18 cellular contexts compared by ENCODE assay signal in genomic region chr14:99216191-99216590, GRCh38. TPM values are rescaled to one million over a fixed set of nuclear protein-coding genes. Genes with fewer than 3 reads are reported as not detected.
DNase-seq lines count a peak whose midpoint lies in the region; ATAC-seq and TF ChIP-seq lines count a peak whose summit lies in the region.
"Had no signal": no experiment of that assay in that cellular context is flagged by ENCODE, and none has a peak within 500 bp of the region (broad histone marks: within the 10 kb centered on the region; RNA-seq: fewer than 3 reads in every experiment).

No MANE protein-coding gene starts in this region.

- H3K4me3 Mint-ChIP-seq in natural killer cell: no peak overlapping the region
- no peak overlapping the region for H3K4me3 Mint-ChIP-seq in natural killer cell treated with Interleukin-12 subunit alpha and Interleukin-12 subunit beta and Interleukin-15 and Interleukin-18, amount 100 ng/mL, for 72 hours
- H3K4me3 Mint-ChIP-seq in WTC11: no peak overlapping the region
- no peak overlapping the region for H3K4me3 Mint-ChIP-seq in chondrocyte (ENCODE audit: unreplicated experiment)
- no peak overlapping the region for H3K4me3 Mint-ChIP-seq in Calu3 (ENCODE audit: low read depth, unreplicated experiment)
- H3K4me3 Mint-ChIP-seq: activated B cell treated with CpG ODN at 0.5 μM for 24 hours had no signal

- POLR2A ChIA-PET in WTC11 (lab: Charles Lee): interaction anchor here (1.8 kb wide), 1 partner anchor 8 kb away, joined by 5 read pairs; no protein-coding TSS in a partner anchor

- H3K4me1 Mint-ChIP-seq in natural killer cell (peaks cover 68 to 76% of the 10 kb centered on the region in 2 donors), WTC11 (peaks cover 30% of the 10 kb centered on the region), chondrocyte (ENCODE audit: low read depth) (peaks cover 33% of the 10 kb centered on the region), Calu3 (ENCODE audit: low read depth, unreplicated experiment) (no peaks in the 10 kb centered on the region)
- peaks cover 53 to 55% of the 10 kb centered on the region in 2 donors for H3K4me1 Mint-ChIP-seq in natural killer cell treated with Interleukin-12 subunit alpha and Interleukin-12 subunit beta and Interleukin-15 and Interleukin-18, amount 100 ng/mL, for 72 hours (ENCODE audit: low read depth in 2 of 2)
- H3K4me1 Mint-ChIP-seq: activated B cell treated with CpG ODN at 0.5 μM for 24 hours had no signal

- H3K27ac ChIP-seq in suprapubic skin: no peak overlapping the region
- H3K27ac ChIP-seq: adrenal gland had no signal

- no peak for TF ChIP-seq POLR2A in suprapubic skin (IDR thresholded peaks at IDR 0.05)

- H3K27ac Mint-ChIP-seq in natural killer cell: peak overlapping the region; percentile 48 to 53
- H3K27ac Mint-ChIP-seq in natural killer cell treated with Interleukin-12 subunit alpha and Interleukin-12 subunit beta and Interleukin-15 and Interleukin-18, amount 100 ng/mL, for 72 hours: peak overlapping the region in 1 of 2 donors; percentile 53
- peak overlapping the region; percentile 80 for H3K27ac Mint-ChIP-seq in WTC11
- no peak overlapping the region for H3K27ac Mint-ChIP-seq in chondrocyte (ENCODE audit: unreplicated experiment)
- H3K27ac Mint-ChIP-seq in Calu3 (ENCODE audit: unreplicated experiment): no peak overlapping the region
- H3K27ac Mint-ChIP-seq: activated B cell treated with CpG ODN at 0.5 μM for 24 hours had no signal

- CTCF ChIA-PET in WTC11 (lab: Charles Lee) (interaction anchor here (1.2 kb wide), 1 partner anchor 9 kb away, joined by 4 read pairs; no protein-coding TSS in a partner anchor), Calu3 (lab: Charles Lee) (no interaction called here)

- DNase-seq in natural killer cell (no peak), WTC11 (ENCODE audit: low spot score) (no peak), chondrocyte (ENCODE audit: low spot score) (peak; percentile 68), suprapubic skin (ENCODE audit: low spot score in 2 of 2) (no peak), Calu3 (no peak), DMS 273 (lab: John Stamatoyannopoulos, UW; ENCODE audit: unreplicated experiment) (no peak)
- DNase-seq in natural killer cell treated with Interleukin-12 subunit alpha and Interleukin-12 subunit beta and Interleukin-15 and Interleukin-18, amount 100 ng/mL, for 72 hours (ENCODE audit: low spot score): no peak
- DNase-seq: activated B cell treated with CpG ODN at 0.5 μM for 24 hours; activated CD8-positive, alpha-beta memory T cell treated with anti-CD3 and anti-CD28 coated beads, Interleukin-2, amount 50 U/mL, for 4 hours; adrenal gland; central memory CD4-positive, alpha-beta T cell; esophagus squamous epithelium; HFFc6; NCI-H1417; NCI-H526; retina; Right ventricle myocardium superior; thyroid gland had no signal

- no TSS peak for BruUV-seq in Calu3 (replicated peaks; lab: Mats Ljungman, UMichigan)

- H3K9me3 ChIP-seq in suprapubic skin: no peaks in the 10 kb centered on the region
- H3K9me3 ChIP-seq: adrenal gland, esophagus squamous epithelium, thyroid gland had no signal

- H3K27me3 ChIP-seq in suprapubic skin: no peaks in the 10 kb centered on the region
- H3K27me3 ChIP-seq: adrenal gland, esophagus squamous epithelium, thyroid gland had no signal

- WGBS in suprapubic skin: 74% methylated on average over 10 of the region's 10 CpGs

- no peak for TF ChIP-seq EP300 in suprapubic skin (IDR thresholded peaks at IDR 0.05)

- no peaks in the 10 kb centered on the region for H3K36me3 ChIP-seq in suprapubic skin
- H3K36me3 ChIP-seq: adrenal gland, esophagus squamous epithelium, thyroid gland had no signal

- no peaks in the 10 kb centered on the region for H3K9me3 Mint-ChIP-seq in natural killer cell
- H3K9me3 Mint-ChIP-seq in natural killer cell treated with Interleukin-12 subunit alpha and Interleukin-12 subunit beta and Interleukin-15 and Interleukin-18, amount 100 ng/mL, for 72 hours: no peaks in the 10 kb centered on the region
- no peaks in the 10 kb centered on the region for H3K9me3 Mint-ChIP-seq in WTC11
- H3K9me3 Mint-ChIP-seq in chondrocyte (ENCODE audit: low read depth): no peaks in the 10 kb centered on the region
- H3K9me3 Mint-ChIP-seq in Calu3 (ENCODE audit: low read depth, unreplicated experiment): no peaks in the 10 kb centered on the region
- H3K9me3 Mint-ChIP-seq: activated B cell treated with CpG ODN at 0.5 μM for 24 hours had no signal

- ATAC-seq in natural killer cell (no peak), WTC11 (no peak)
- no peak for ATAC-seq in natural killer cell treated with Interleukin-12 subunit alpha and Interleukin-12 subunit beta and Interleukin-15 and Interleukin-18, amount 100 ng/mL, for 72 hours

- intact Hi-C loops in natural killer cell (cut with micrococcal nuclease) (no loop called here), Calu3 (cut with micrococcal nuclease; ENCODE audit: unreplicated experiment) (no loop called here)

- H3K4me3 ChIP-seq in suprapubic skin: peak overlapping the region; percentile 30
- H3K4me3 ChIP-seq: adrenal gland had no signal

- TF ChIP-seq CTCF in natural killer cell (IDR thresholded peaks at IDR 0.05): no peak
- TF ChIP-seq CTCF in WTC11 (IDR thresholded peaks at IDR 0.05): no peak
- no peak for TF ChIP-seq CTCF in chondrocyte (IDR thresholded peaks at IDR 0.05)
- no peak for TF ChIP-seq CTCF in suprapubic skin (IDR thresholded peaks at IDR 0.05)
- no peak for TF ChIP-seq CTCF in Calu3 (IDR thresholded peaks at IDR 0.05; ENCODE audit: unreplicated experiment)

- H3K36me3 Mint-ChIP-seq in natural killer cell: no peaks in the 10 kb centered on the region
- H3K36me3 Mint-ChIP-seq in natural killer cell treated with Interleukin-12 subunit alpha and Interleukin-12 subunit beta and Interleukin-15 and Interleukin-18, amount 100 ng/mL, for 72 hours: no peaks in the 10 kb centered on the region
- H3K36me3 Mint-ChIP-seq in WTC11: 0 out of 2 replicates have a peak, but pooled peaks cover 2% of the 10 kb centered on the region
- H3K36me3 Mint-ChIP-seq in chondrocyte (ENCODE audit: low read depth): no peaks in the 10 kb centered on the region
- no peaks in the 10 kb centered on the region for H3K36me3 Mint-ChIP-seq in Calu3 (ENCODE audit: insufficient read depth, unreplicated experiment)

- H3K4me1 ChIP-seq in suprapubic skin: peaks cover 40% of the 10 kb centered on the region
- H3K4me1 ChIP-seq: adrenal gland had no signal

- H3K27me3 Mint-ChIP-seq in natural killer cell (ENCODE audit: low read depth in 2 of 2) (no peaks in the 10 kb centered on the region), WTC11 (ENCODE audit: low read depth) (no peaks in the 10 kb centered on the region), chondrocyte (ENCODE audit: low read depth) (peaks cover 32% of the 10 kb centered on the region), Calu3 (ENCODE audit: unreplicated experiment) (peaks cover 14% of the 10 kb centered on the region)
- H3K27me3 Mint-ChIP-seq in natural killer cell treated with Interleukin-12 subunit alpha and Interleukin-12 subunit beta and Interleukin-15 and Interleukin-18, amount 100 ng/mL, for 72 hours: no peaks in the 10 kb centered on the region
- H3K27me3 Mint-ChIP-seq: activated B cell treated with CpG ODN at 0.5 μM for 24 hours had no signal

TF ChIP-seq in WTC11, 78 proteins besides CTCF, POLR2A, EP300 and RAD21:
- TF ChIP-seq ZNF671 (CRISPR knock-in tag; IDR thresholded peaks at IDR 0.05): no peak

RNA-seq across cellular contexts. Expression of gene BCL11B, which starts 55.8 kb away (rescaled TPM):
- total RNA-seq in natural killer cell: 10 to 100 TPM; 43.5 to 61.5 (median 56.2) TPM
- total RNA-seq in natural killer cell treated with Interleukin-12 subunit alpha and Interleukin-12 subunit beta and Interleukin-15 and Interleukin-18, amount 100 ng/mL, for 72 hours: 10 to 100 TPM; 12.9 to 27.6 TPM
- total RNA-seq in WTC11 (2021): 6.7 to 9.1 TPM (median 7.2 TPM) in 3 replicates
- total RNA-seq in chondrocyte: 0.10 to 0.23 TPM (median 0.17 TPM) in 3 replicates
- 10 to 100 TPM; 35.9 to 53.8 (median 47.5) TPM for total RNA-seq in suprapubic skin
- total RNA-seq in Calu3 (2022): 0.24 and 0.59 TPM in 2 replicates

Comparison
In these comparisons a context has a peak if more than half of its experiments do, and no peak if none do; other contexts are left out.
1. H3K27ac Mint-ChIP-seq: peak in natural killer cell (2 of 2) and WTC11 (single experiment); none in chondrocyte (single experiment) and Calu3 (single experiment).